ENCODE assay signal across 1 cellular context in the genomic region with DNA sequence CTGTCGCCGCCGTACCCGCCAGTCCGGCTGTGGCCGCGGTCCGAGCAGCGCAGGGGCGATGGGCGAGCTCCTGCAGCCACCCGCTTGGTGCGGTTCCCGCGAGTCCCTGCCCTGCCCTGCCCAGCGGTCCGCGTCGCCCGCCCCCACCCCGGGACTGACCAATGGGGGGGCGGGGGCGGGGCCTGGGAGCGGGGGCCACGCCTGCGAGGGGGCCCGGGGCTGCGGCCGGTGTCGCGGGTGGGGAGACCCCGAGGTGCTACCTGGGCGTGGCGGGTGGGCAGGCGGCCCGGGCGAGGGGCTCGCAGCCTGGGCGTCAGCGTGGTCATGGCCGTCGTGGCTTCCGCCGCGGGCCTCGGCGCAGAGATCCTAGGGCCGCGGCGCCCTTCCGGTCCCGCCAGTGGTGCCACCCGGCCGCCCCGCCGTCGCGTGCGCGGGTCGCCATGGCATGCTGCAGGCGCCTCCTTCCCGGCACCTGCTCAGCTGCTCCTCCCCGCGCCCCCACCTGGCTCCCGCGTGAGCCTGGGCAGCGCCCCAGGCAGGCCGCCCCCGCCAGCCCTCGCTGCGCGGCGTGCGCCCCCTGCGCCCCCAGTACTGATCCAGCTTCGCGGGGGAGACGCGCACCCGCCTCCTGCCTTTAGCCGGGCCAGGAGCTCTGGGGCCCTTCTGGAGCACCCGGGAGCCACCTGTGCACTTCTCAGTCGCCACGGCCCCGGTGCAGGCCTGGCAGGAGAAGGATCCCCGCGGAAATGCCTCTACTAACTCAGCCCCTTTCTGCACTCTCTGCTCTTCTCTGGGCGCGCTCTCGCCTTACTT.
TF ChIP-seq lines count a peak whose summit lies in the region.

A gene with protein sequence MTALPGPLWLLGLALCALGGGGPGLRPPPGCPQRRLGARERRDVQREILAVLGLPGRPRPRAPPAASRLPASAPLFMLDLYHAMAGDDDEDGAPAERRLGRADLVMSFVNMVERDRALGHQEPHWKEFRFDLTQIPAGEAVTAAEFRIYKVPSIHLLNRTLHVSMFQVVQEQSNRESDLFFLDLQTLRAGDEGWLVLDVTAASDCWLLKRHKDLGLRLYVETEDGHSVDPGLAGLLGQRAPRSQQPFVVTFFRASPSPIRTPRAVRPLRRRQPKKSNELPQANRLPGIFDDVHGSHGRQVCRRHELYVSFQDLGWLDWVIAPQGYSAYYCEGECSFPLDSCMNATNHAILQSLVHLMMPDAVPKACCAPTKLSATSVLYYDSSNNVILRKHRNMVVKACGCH (minus strand): TSS at position 108 of the 813 bp plus-strand sequence. CDS start 380 bp downstream, outside the sequence.

TF ChIP-seq in GM12878, 131 proteins besides CTCF, POLR2A, EP300 and RAD21 (continued from another document and continues in another):
- TF ChIP-seq, protein P1, sequence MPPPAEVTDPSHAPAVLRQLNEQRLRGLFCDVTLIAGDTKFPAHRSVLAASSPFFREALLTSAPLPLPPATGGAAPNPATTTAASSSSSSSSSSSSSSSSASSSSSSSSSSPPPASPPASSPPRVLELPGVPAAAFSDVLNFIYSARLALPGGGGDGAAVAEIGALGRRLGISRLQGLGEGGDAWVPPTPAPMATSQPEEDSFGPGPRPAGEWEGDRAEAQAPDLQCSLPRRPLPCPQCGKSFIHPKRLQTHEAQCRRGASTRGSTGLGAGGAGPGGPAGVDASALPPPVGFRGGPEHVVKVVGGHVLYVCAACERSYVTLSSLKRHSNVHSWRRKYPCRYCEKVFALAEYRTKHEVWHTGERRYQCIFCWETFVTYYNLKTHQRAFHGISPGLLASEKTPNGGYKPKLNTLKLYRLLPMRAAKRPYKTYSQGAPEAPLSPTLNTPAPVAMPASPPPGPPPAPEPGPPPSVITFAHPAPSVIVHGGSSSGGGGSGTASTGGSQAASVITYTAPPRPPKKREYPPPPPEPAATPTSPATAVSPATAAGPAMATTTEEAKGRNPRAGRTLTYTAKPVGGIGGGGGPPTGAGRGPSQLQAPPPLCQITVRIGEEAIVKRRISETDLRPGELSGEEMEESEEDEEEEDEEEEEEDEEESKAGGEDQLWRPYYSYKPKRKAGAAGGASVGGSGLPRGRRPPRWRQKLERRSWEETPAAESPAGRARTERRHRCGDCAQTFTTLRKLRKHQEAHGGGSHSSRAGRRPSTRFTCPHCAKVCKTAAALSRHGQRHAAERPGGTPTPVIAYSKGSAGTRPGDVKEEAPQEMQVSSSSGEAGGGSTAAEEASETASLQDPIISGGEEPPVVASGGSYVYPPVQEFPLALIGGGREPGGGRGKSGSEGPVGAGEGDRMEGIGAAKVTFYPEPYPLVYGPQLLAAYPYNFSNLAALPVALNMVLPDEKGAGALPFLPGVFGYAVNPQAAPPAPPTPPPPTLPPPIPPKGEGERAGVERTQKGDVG (CRISPR knock-in tag; IDR thresholded peaks at IDR 0.05) = no peak
- TF ChIP-seq RCOR1 (conservative IDR thresholded peaks at IDR 0.05; ENCODE audit: low read depth, low read length) = no peak
- TF ChIP-seq, protein P2, sequence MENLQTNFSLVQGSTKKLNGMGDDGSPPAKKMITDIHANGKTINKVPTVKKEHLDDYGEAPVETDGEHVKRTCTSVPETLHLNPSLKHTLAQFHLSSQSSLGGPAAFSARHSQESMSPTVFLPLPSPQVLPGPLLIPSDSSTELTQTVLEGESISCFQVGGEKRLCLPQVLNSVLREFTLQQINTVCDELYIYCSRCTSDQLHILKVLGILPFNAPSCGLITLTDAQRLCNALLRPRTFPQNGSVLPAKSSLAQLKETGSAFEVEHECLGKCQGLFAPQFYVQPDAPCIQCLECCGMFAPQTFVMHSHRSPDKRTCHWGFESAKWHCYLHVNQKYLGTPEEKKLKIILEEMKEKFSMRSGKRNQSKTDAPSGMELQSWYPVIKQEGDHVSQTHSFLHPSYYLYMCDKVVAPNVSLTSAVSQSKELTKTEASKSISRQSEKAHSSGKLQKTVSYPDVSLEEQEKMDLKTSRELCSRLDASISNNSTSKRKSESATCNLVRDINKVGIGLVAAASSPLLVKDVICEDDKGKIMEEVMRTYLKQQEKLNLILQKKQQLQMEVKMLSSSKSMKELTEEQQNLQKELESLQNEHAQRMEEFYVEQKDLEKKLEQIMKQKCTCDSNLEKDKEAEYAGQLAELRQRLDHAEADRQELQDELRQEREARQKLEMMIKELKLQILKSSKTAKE (IDR thresholded peaks at IDR 0.05; ENCODE audit: low read depth, poor library complexity, severe bottlenecking) = no peak
- TF ChIP-seq, protein P3, sequence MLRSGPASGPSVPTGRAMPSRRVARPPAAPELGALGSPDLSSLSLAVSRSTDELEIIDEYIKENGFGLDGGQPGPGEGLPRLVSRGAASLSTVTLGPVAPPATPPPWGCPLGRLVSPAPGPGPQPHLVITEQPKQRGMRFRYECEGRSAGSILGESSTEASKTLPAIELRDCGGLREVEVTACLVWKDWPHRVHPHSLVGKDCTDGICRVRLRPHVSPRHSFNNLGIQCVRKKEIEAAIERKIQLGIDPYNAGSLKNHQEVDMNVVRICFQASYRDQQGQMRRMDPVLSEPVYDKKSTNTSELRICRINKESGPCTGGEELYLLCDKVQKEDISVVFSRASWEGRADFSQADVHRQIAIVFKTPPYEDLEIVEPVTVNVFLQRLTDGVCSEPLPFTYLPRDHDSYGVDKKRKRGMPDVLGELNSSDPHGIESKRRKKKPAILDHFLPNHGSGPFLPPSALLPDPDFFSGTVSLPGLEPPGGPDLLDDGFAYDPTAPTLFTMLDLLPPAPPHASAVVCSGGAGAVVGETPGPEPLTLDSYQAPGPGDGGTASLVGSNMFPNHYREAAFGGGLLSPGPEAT (IDR thresholded peaks at IDR 0.05; ENCODE audit: low read depth) = no peak
- TF ChIP-seq IKZF1 (conservative IDR thresholded peaks at IDR 0.05) = peak; percentile 83
- TF ChIP-seq ZNF207 (IDR thresholded peaks at IDR 0.05; ENCODE audit: borderline replicate concordance) = no peak
- no peak for TF ChIP-seq KDM1A (IDR thresholded peaks at IDR 0.05; ENCODE audit: borderline replicate concordance)
- TF ChIP-seq, protein P4, sequence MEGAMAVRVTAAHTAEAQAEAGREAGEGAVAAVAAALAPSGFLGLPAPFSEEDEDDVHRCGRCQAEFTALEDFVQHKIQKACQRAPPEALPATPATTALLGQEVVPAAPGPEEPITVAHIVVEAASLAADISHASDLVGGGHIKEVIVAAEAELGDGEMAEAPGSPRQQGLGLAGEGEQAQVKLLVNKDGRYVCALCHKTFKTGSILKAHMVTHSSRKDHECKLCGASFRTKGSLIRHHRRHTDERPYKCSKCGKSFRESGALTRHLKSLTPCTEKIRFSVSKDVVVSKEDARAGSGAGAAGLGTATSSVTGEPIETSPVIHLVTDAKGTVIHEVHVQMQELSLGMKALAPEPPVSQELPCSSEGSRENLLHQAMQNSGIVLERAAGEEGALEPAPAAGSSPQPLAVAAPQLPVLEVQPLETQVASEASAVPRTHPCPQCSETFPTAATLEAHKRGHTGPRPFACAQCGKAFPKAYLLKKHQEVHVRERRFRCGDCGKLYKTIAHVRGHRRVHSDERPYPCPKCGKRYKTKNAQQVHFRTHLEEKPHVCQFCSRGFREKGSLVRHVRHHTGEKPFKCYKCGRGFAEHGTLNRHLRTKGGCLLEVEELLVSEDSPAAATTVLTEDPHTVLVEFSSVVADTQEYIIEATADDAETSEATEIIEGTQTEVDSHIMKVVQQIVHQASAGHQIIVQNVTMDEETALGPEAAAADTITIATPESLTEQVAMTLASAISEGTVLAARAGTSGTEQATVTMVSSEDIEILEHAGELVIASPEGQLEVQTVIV (IDR thresholded peaks at IDR 0.05; ENCODE audit: borderline replicate concordance, partially characterized antibody) = no peak
- TF ChIP-seq BACH1 (IDR thresholded peaks at IDR 0.05; ENCODE audit: borderline replicate concordance) = peak; percentile 66
- TF ChIP-seq BHLHE40 (IDR thresholded peaks at IDR 0.05; ENCODE audit: borderline replicate concordance in 1 of 2, low read depth in 2 of 2, low read length in 1 of 2) = peak; percentile 82 to 98; a peak in 3 of 4 replicates
- TF ChIP-seq SREBF1 (IDR thresholded peaks at IDR 0.05; ENCODE audit: low read length) = no peak
- TF ChIP-seq ZNF622 (IDR thresholded peaks at IDR 0.05) = no peak
- TF ChIP-seq ATF7 (IDR thresholded peaks at IDR 0.05; ENCODE audit: low read depth) = no peak
- no peak for TF ChIP-seq MTA2 (IDR thresholded peaks at IDR 0.05; ENCODE audit: low read depth)
- TF ChIP-seq, protein P5, sequence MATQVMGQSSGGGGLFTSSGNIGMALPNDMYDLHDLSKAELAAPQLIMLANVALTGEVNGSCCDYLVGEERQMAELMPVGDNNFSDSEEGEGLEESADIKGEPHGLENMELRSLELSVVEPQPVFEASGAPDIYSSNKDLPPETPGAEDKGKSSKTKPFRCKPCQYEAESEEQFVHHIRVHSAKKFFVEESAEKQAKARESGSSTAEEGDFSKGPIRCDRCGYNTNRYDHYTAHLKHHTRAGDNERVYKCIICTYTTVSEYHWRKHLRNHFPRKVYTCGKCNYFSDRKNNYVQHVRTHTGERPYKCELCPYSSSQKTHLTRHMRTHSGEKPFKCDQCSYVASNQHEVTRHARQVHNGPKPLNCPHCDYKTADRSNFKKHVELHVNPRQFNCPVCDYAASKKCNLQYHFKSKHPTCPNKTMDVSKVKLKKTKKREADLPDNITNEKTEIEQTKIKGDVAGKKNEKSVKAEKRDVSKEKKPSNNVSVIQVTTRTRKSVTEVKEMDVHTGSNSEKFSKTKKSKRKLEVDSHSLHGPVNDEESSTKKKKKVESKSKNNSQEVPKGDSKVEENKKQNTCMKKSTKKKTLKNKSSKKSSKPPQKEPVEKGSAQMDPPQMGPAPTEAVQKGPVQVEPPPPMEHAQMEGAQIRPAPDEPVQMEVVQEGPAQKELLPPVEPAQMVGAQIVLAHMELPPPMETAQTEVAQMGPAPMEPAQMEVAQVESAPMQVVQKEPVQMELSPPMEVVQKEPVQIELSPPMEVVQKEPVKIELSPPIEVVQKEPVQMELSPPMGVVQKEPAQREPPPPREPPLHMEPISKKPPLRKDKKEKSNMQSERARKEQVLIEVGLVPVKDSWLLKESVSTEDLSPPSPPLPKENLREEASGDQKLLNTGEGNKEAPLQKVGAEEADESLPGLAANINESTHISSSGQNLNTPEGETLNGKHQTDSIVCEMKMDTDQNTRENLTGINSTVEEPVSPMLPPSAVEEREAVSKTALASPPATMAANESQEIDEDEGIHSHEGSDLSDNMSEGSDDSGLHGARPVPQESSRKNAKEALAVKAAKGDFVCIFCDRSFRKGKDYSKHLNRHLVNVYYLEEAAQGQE (IDR thresholded peaks at IDR 0.05; ENCODE audit: low read depth, low read length) = no peak
- no peak for TF ChIP-seq CHD1 (IDR thresholded peaks at IDR 0.05; ENCODE audit: low read depth, low read length)
- TF ChIP-seq POLR2AphosphoS2 (IDR thresholded peaks at IDR 0.05; ENCODE audit: low read depth, low read length) = no peak
- TF ChIP-seq, protein P6, sequence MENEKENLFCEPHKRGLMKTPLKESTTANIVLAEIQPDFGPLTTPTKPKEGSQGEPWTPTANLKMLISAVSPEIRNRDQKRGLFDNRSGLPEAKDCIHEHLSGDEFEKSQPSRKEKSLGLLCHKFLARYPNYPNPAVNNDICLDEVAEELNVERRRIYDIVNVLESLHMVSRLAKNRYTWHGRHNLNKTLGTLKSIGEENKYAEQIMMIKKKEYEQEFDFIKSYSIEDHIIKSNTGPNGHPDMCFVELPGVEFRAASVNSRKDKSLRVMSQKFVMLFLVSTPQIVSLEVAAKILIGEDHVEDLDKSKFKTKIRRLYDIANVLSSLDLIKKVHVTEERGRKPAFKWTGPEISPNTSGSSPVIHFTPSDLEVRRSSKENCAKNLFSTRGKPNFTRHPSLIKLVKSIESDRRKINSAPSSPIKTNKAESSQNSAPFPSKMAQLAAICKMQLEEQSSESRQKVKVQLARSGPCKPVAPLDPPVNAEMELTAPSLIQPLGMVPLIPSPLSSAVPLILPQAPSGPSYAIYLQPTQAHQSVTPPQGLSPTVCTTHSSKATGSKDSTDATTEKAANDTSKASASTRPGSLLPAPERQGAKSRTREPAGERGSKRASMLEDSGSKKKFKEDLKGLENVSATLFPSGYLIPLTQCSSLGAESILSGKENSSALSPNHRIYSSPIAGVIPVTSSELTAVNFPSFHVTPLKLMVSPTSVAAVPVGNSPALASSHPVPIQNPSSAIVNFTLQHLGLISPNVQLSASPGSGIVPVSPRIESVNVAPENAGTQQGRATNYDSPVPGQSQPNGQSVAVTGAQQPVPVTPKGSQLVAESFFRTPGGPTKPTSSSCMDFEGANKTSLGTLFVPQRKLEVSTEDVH (IDR thresholded peaks at IDR 0.05; ENCODE audit: low read depth, partially characterized antibody) = no peak
- TF ChIP-seq HDAC2 (IDR thresholded peaks at IDR 0.05) = no peak
- no peak for TF ChIP-seq PBX3 (IDR thresholded peaks at IDR 0.05; ENCODE audit: insufficient replicate concordance, low read depth, low read length)
- no peak for TF ChIP-seq KLF5 (IDR thresholded peaks at IDR 0.05; ENCODE audit: partially characterized antibody)
- TF ChIP-seq ZNF217 (IDR thresholded peaks at IDR 0.05) = no peak; the same call in 1 of the 2 replicates
- TF ChIP-seq IKZF2 (IDR thresholded peaks at IDR 0.05) = no peak
- no peak for TF ChIP-seq NFXL1 (IDR thresholded peaks at IDR 0.05; ENCODE audit: borderline replicate concordance)
- TF ChIP-seq NR2C1 (IDR thresholded peaks at IDR 0.05) = no peak
- no peak for TF ChIP-seq HDGF (IDR thresholded peaks at IDR 0.05)
- TF ChIP-seq TCF3 (IDR thresholded peaks at IDR 0.05; ENCODE audit: borderline replicate concordance, insufficient read depth, low read depth, low read length) = no peak
- TF ChIP-seq DPF2 (IDR thresholded peaks at IDR 0.05) = peak; percentile 84
- TF ChIP-seq CBFB (IDR thresholded peaks at IDR 0.05; ENCODE audit: low read depth) = no peak
- TF ChIP-seq SRF (IDR thresholded peaks at IDR 0.05; ENCODE audit: low read depth in 2 of 2, low read length in 2 of 2) = no peak
- no peak for TF ChIP-seq ZBED1 (IDR thresholded peaks at IDR 0.05; ENCODE audit: borderline replicate concordance)
- no peak for TF ChIP-seq ZZZ3 (IDR thresholded peaks at IDR 0.05; ENCODE audit: control insufficient read depth, insufficient read length, low read depth)
- TF ChIP-seq JUNB (IDR thresholded peaks at IDR 0.05) = no peak
- TF ChIP-seq POLR2AphosphoS5 (IDR thresholded peaks at IDR 0.05; ENCODE audit: low read length) = peak; percentile 33; the same call in 1 of the 2 replicates
- TF ChIP-seq MTA3 (IDR thresholded peaks at IDR 0.05; ENCODE audit: borderline replicate concordance, low read length) = no peak
- no peak for TF ChIP-seq NRF1 (conservative IDR thresholded peaks at IDR 0.05; ENCODE audit: low read depth, low read length)
- TF ChIP-seq CREB1 (IDR thresholded peaks at IDR 0.05; ENCODE audit: low read depth) = 0 out of 2 replicates have a peak, but pooled peaks have one; percentile 12
